ENCODE assay signal across 1 cellular context in the genomic region with DNA sequence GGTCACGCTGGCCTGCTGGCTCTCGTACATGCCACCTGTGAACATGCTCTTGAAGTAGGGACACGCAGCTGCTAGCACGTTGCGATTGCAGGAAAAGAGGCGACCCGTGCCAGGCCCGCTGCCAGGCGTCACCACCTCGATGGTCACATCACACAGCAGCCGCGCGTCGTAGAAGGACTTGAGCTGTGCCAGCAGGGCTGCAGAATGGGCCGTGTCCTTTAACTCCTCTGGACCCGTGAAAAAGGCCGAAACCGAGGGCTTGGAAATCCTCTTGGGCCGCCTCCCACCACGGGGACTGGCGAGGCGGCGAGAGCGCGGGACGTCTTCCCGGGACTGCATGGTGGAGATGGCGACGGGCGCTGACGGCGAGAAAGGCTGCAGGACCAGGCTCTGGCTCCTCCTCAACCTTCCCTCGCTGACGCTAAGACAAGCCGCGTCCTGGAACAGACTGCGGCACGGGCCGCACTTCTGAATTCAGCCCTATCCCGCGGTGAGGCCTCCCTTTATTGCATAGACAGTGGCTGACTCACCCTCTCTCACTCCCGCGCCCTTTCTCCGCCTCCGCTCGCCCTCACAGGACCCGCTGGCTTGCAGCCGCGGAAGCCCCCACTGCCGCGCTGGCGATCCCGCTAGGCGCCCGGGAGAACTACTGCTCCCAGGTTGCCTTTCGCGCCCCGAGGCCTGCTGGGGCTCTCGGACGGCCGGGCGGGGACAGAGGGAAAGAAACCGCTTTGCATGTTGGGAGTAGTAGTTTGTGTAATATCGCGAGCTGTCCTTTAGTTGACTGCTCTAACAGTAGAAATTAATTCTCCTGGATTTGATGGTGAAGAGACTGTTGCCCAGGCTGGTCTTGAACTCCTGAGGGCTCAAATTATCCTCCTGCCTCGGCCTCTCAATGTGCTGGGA.
TF ChIP-seq lines count a peak whose summit lies in the region.

A gene with protein sequence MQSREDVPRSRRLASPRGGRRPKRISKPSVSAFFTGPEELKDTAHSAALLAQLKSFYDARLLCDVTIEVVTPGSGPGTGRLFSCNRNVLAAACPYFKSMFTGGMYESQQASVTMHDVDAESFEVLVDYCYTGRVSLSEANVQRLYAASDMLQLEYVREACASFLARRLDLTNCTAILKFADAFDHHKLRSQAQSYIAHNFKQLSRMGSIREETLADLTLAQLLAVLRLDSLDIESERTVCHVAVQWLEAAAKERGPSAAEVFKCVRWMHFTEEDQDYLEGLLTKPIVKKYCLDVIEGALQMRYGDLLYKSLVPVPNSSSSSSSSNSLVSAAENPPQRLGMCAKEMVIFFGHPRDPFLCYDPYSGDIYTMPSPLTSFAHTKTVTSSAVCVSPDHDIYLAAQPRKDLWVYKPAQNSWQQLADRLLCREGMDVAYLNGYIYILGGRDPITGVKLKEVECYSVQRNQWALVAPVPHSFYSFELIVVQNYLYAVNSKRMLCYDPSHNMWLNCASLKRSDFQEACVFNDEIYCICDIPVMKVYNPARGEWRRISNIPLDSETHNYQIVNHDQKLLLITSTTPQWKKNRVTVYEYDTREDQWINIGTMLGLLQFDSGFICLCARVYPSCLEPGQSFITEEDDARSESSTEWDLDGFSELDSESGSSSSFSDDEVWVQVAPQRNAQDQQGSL (minus strand): TSS at position 651 of the 906 bp plus-strand sequence. CDS start 312 bp downstream, at position 339.

TF ChIP-seq in HepG2, 621 proteins besides CTCF, POLR2A, EP300 and RAD21 (continued from another document and continues in another):
- TF ChIP-seq, protein P1, sequence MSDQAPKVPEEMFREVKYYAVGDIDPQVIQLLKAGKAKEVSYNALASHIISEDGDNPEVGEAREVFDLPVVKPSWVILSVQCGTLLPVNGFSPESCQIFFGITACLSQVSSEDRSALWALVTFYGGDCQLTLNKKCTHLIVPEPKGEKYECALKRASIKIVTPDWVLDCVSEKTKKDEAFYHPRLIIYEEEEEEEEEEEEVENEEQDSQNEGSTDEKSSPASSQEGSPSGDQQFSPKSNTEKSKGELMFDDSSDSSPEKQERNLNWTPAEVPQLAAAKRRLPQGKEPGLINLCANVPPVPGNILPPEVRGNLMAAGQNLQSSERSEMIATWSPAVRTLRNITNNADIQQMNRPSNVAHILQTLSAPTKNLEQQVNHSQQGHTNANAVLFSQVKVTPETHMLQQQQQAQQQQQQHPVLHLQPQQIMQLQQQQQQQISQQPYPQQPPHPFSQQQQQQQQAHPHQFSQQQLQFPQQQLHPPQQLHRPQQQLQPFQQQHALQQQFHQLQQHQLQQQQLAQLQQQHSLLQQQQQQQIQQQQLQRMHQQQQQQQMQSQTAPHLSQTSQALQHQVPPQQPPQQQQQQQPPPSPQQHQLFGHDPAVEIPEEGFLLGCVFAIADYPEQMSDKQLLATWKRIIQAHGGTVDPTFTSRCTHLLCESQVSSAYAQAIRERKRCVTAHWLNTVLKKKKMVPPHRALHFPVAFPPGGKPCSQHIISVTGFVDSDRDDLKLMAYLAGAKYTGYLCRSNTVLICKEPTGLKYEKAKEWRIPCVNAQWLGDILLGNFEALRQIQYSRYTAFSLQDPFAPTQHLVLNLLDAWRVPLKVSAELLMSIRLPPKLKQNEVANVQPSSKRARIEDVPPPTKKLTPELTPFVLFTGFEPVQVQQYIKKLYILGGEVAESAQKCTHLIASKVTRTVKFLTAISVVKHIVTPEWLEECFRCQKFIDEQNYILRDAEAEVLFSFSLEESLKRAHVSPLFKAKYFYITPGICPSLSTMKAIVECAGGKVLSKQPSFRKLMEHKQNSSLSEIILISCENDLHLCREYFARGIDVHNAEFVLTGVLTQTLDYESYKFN (CRISPR knock-in tag; conservative IDR thresholded peaks at IDR 0.05), result no peak; the same call in none of the 2 replicates
- TF ChIP-seq, protein P2, sequence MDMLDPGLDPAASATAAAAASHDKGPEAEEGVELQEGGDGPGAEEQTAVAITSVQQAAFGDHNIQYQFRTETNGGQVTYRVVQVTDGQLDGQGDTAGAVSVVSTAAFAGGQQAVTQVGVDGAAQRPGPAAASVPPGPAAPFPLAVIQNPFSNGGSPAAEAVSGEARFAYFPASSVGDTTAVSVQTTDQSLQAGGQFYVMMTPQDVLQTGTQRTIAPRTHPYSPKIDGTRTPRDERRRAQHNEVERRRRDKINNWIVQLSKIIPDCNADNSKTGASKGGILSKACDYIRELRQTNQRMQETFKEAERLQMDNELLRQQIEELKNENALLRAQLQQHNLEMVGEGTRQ (IDR thresholded peaks at IDR 0.05; ENCODE audit: low read depth, low read length), result no peak
- TF ChIP-seq, protein P2 (CRISPR knock-in tag; IDR thresholded peaks at IDR 0.05; ENCODE audit: borderline replicate concordance), result peak; percentile 53; the same call in 1 of the 2 replicates
- TF ChIP-seq MED1 (CRISPR knock-in tag; IDR thresholded peaks at IDR 0.05), result no peak; the same call in 1 of the 2 replicates
- TF ChIP-seq ZNF234 (CRISPR knock-in tag; conservative IDR thresholded peaks at IDR 0.05), result no peak
- TF ChIP-seq GTF3A (CRISPR knock-in tag; conservative IDR thresholded peaks at IDR 0.05), result peak; percentile 84; the same call in 1 of the 2 replicates
- TF ChIP-seq, protein P3, sequence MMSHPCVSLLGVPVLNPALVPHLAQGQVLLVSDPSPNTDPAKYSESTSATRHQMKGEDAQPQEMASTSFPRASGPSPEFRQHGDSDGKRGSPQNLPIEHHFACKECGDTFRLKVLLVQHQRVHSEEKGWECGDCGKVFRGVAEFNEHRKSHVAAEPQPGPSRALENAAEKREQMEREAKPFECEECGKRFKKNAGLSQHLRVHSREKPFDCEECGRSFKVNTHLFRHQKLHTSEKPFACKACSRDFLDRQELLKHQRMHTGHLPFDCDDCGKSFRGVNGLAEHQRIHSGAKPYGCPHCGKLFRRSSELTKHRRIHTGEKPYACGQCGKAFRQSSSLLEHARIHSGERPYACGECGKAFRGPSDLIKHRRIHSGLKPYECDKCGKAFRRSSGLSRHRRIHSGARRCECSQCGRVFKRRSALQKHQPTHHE (CRISPR knock-in tag; IDR thresholded peaks at IDR 0.05; ENCODE audit: borderline replicate concordance), result peak; percentile 86
- TF ChIP-seq, protein P4, sequence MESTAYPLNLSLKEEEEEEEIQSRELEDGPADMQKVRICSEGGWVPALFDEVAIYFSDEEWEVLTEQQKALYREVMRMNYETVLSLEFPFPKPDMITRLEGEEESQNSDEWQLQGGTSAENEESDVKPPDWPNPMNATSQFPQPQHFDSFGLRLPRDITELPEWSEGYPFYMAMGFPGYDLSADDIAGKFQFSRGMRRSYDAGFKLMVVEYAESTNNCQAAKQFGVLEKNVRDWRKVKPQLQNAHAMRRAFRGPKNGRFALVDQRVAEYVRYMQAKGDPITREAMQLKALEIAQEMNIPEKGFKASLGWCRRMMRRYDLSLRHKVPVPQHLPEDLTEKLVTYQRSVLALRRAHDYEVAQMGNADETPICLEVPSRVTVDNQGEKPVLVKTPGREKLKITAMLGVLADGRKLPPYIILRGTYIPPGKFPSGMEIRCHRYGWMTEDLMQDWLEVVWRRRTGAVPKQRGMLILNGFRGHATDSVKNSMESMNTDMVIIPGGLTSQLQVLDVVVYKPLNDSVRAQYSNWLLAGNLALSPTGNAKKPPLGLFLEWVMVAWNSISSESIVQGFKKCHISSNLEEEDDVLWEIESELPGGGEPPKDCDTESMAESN (CRISPR knock-in tag; conservative IDR thresholded peaks at IDR 0.05), result peak; percentile 88
- TF ChIP-seq ZBTB8A (CRISPR knock-in tag; IDR thresholded peaks at IDR 0.05; ENCODE audit: borderline replicate concordance, low read depth), result no peak
- TF ChIP-seq HDAC6 (IDR thresholded peaks at IDR 0.05; ENCODE audit: low read depth, low read length), result no peak
- TF ChIP-seq, protein P5, sequence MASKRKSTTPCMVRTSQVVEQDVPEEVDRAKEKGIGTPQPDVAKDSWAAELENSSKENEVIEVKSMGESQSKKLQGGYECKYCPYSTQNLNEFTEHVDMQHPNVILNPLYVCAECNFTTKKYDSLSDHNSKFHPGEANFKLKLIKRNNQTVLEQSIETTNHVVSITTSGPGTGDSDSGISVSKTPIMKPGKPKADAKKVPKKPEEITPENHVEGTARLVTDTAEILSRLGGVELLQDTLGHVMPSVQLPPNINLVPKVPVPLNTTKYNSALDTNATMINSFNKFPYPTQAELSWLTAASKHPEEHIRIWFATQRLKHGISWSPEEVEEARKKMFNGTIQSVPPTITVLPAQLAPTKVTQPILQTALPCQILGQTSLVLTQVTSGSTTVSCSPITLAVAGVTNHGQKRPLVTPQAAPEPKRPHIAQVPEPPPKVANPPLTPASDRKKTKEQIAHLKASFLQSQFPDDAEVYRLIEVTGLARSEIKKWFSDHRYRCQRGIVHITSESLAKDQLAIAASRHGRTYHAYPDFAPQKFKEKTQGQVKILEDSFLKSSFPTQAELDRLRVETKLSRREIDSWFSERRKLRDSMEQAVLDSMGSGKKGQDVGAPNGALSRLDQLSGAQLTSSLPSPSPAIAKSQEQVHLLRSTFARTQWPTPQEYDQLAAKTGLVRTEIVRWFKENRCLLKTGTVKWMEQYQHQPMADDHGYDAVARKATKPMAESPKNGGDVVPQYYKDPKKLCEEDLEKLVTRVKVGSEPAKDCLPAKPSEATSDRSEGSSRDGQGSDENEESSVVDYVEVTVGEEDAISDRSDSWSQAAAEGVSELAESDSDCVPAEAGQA (IDR thresholded peaks at IDR 0.05; ENCODE audit: low read depth), result 0 out of 2 replicates have a peak, but pooled peaks have one; percentile 39
- TF ChIP-seq, protein P5 (CRISPR knock-in tag; IDR thresholded peaks at IDR 0.05; ENCODE audit: borderline replicate concordance), result no peak
- peak; percentile 83; the same call in 1 of the 2 replicates for TF ChIP-seq ZZZ3 (CRISPR knock-in tag; IDR thresholded peaks at IDR 0.05; ENCODE audit: borderline replicate concordance)
- TF ChIP-seq, protein P6, sequence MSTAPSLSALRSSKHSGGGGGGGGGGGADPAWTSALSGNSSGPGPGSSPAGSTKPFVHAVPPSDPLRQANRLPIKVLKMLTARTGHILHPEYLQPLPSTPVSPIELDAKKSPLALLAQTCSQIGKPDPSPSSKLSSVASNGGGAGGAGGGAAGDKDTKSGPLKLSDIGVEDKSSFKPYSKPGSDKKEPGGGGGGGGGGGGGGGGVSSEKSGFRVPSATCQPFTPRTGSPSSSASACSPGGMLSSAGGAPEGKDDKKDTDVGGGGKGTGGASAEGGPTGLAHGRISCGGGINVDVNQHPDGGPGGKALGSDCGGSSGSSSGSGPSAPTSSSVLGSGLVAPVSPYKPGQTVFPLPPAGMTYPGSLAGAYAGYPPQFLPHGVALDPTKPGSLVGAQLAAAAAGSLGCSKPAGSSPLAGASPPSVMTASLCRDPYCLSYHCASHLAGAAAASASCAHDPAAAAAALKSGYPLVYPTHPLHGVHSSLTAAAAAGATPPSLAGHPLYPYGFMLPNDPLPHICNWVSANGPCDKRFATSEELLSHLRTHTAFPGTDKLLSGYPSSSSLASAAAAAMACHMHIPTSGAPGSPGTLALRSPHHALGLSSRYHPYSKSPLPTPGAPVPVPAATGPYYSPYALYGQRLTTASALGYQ (CRISPR knock-in tag; IDR thresholded peaks at IDR 0.05), result peak; percentile 77; the same call in 1 of the 2 replicates
- no peak for TF ChIP-seq ZNF136 (CRISPR knock-in tag; IDR thresholded peaks at IDR 0.05; ENCODE audit: low read depth)
- TF ChIP-seq ZSCAN20 (CRISPR knock-in tag; IDR thresholded peaks at IDR 0.05; ENCODE audit: borderline replicate concordance), result no peak
- TF ChIP-seq, protein P7, sequence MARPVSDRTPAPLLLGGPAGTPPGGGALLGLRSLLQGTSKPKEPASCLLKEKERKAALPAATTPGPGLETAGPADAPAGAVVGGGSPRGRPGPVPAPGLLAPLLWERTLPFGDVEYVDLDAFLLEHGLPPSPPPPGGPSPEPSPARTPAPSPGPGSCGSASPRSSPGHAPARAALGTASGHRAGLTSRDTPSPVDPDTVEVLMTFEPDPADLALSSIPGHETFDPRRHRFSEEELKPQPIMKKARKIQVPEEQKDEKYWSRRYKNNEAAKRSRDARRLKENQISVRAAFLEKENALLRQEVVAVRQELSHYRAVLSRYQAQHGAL (CRISPR knock-in tag; IDR thresholded peaks at IDR 0.05; ENCODE audit: not compliant biosample characterization), result no peak
- no peak for TF ChIP-seq ZFP1 (CRISPR knock-in tag; IDR thresholded peaks at IDR 0.05)
- 0 out of 2 replicates have a peak, but pooled peaks have one; percentile 29 for TF ChIP-seq MXD4 (CRISPR knock-in tag; IDR thresholded peaks at IDR 0.05)
- peak; percentile 84; the same call in 1 of the 2 replicates for TF ChIP-seq ZNF556 (CRISPR knock-in tag; IDR thresholded peaks at IDR 0.05; ENCODE audit: borderline replicate concordance)
- no peak for TF ChIP-seq ZNF446 (CRISPR knock-in tag; IDR thresholded peaks at IDR 0.05)
- 0 out of 2 replicates have a peak, but pooled peaks have one; percentile 2 for TF ChIP-seq HNF4A (CRISPR knock-in tag; IDR thresholded peaks at IDR 0.05)
- TF ChIP-seq, protein P8, sequence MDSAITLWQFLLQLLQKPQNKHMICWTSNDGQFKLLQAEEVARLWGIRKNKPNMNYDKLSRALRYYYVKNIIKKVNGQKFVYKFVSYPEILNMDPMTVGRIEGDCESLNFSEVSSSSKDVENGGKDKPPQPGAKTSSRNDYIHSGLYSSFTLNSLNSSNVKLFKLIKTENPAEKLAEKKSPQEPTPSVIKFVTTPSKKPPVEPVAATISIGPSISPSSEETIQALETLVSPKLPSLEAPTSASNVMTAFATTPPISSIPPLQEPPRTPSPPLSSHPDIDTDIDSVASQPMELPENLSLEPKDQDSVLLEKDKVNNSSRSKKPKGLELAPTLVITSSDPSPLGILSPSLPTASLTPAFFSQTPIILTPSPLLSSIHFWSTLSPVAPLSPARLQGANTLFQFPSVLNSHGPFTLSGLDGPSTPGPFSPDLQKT (CRISPR knock-in tag; IDR thresholded peaks at IDR 0.05; ENCODE audit: borderline replicate concordance), result peak; percentile 46
- no peak; the same call in 1 of the 2 replicates for TF ChIP-seq RNF2 (conservative IDR thresholded peaks at IDR 0.05; ENCODE audit: low read depth)
- peak; percentile 78 for TF ChIP-seq ZNF205 (CRISPR knock-in tag; IDR thresholded peaks at IDR 0.05)
